Comparison of ENCODE assay signal across 28 cellular contexts in the genomic region with DNA sequence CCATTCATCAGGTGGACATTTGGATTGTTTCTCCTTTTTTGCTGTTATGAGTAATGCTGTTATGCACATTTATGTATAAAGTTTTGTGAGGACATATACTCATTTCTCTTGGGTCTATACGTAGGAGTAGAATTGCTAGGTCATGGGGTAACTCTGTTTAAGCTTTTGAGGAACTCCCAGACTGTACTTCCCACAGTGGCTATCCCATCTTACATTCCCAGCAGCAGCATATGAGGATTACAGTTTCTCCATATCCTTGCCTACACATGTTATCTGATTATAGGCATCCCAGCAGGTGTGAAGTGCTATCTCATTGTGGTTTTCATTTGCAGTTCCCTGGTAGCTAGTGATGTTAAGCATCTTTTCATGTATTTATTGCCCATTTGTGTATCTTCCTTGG.
"Had no signal": no experiment of that assay in that cellular context is flagged by ENCODE, and none has a peak within 500 bp of the region (broad histone marks: within the 10 kb centered on the region; RNA-seq: fewer than 3 reads in every experiment).

No MANE protein-coding gene starts in this region.

- H3K4me3 Mint-ChIP-seq: naive thymus-derived CD4-positive, alpha-beta T cell; natural killer cell; nephron; neural progenitor cell; stimulated activated effector memory CD8-positive, alpha-beta T cell treated with anti-CD3 and anti-CD28 coated beads, Interleukin-12 subunit alpha, Interleukin-12 subunit beta, amount 100 ng/mL, for 72 hours; stimulated activated naive B cell treated with anti-CD40 and anti-IgM and Interleukin-4, amounts not matched to agents 10 μg/mL and 1 μg/mL and 100 μg/mL, for 72 hours had no signal

- DNase-seq: naive thymus-derived CD4-positive, alpha-beta T cell; natural killer cell; occipital lobe; ovary; posterior cingulate gyrus; psoas muscle; right cardiac atrium; right lobe of liver; sigmoid colon; small intestine; stimulated activated CD4-positive, alpha-beta T cell treated with anti-CD3 and anti-CD28 coated beads, Interleukin-15, amount 100 ng/mL, for 24 hours; stimulated activated CD4-positive, alpha-beta T cell treated with anti-CD3 and anti-CD28 coated beads, Interleukin-2, amount 100 ng/mL, for 24 hours; stimulated activated CD4-positive, alpha-beta T cell treated with anti-CD3 and anti-CD28 coated beads, Interleukin-2, amount 100 ng/mL, for 48 hours; stimulated activated CD4-positive, alpha-beta T cell treated with anti-CD3 and anti-CD28 coated beads, Interleukin-4, amount 100 ng/mL, for 24 hours; stimulated activated naive B cell treated with anti-CD40 and anti-IgM and Interleukin-4, amounts not matched to agents 10 μg/mL and 1 μg/mL and 100 μg/mL, for 72 hours; stimulated activated naive CD4-positive, alpha-beta T cell treated with Interleukin-2 at 50 U/mL for 16 hours; stomach; thyroid gland; trophoblast cell; upper lobe of left lung; uterus had no signal

- H3K27ac ChIP-seq: neural progenitor cell, ovary, parathyroid adenoma, psoas muscle, right lobe of liver, sigmoid colon, stomach, thoracic aorta, thyroid gland, tibial nerve, upper lobe of left lung, uterus had no signal

- H3K27me3 ChIP-seq: neural progenitor cell, ovary, right lobe of liver, sigmoid colon, stomach, thyroid gland, tibial nerve, upper lobe of left lung, uterus had no signal

- H3K36me3 Mint-ChIP-seq: natural killer cell had no signal

- H3K9me3 Mint-ChIP-seq: naive thymus-derived CD4-positive, alpha-beta T cell; natural killer cell; nephron; neural progenitor cell; stimulated activated effector memory CD8-positive, alpha-beta T cell treated with anti-CD3 and anti-CD28 coated beads, Interleukin-12 subunit alpha, Interleukin-12 subunit beta, amount 100 ng/mL, for 72 hours; stimulated activated naive B cell treated with anti-CD40 and anti-IgM and Interleukin-4, amounts not matched to agents 10 μg/mL and 1 μg/mL and 100 μg/mL, for 72 hours had no signal

- ATAC-seq: naive thymus-derived CD4-positive, alpha-beta T cell; natural killer cell; psoas muscle; right cardiac atrium; right lobe of liver; stimulated activated effector memory CD8-positive, alpha-beta T cell treated with anti-CD3 and anti-CD28 coated beads, Interleukin-12 subunit alpha, Interleukin-12 subunit beta, amount 100 ng/mL, for 72 hours; stimulated activated naive B cell treated with anti-CD40 and anti-IgM and Interleukin-4, amounts not matched to agents 10 μg/mL and 1 μg/mL and 100 μg/mL, for 72 hours had no signal

- H3K4me1 ChIP-seq: neural progenitor cell, parathyroid adenoma had no signal

- H3K27ac Mint-ChIP-seq: natural killer cell; nephron; neural progenitor cell; progenitor cell of endocrine pancreas; stimulated activated effector memory CD8-positive, alpha-beta T cell treated with anti-CD3 and anti-CD28 coated beads, Interleukin-12 subunit alpha, Interleukin-12 subunit beta, amount 100 ng/mL, for 72 hours; stimulated activated naive B cell treated with anti-CD40 and anti-IgM and Interleukin-4, amounts not matched to agents 10 μg/mL and 1 μg/mL and 100 μg/mL, for 72 hours had no signal

- H3K27me3 Mint-ChIP-seq: naive thymus-derived CD4-positive, alpha-beta T cell; progenitor cell of endocrine pancreas; stimulated activated naive B cell treated with anti-CD40 and anti-IgM and Interleukin-4, amounts not matched to agents 10 μg/mL and 1 μg/mL and 100 μg/mL, for 72 hours had no signal

- H3K9me3 ChIP-seq: ovary, psoas muscle, right lobe of liver, sigmoid colon, stomach, thoracic aorta, thyroid gland, upper lobe of left lung, uterus had no signal

- H3K4me3 ChIP-seq: neural progenitor cell, ovary, psoas muscle, right lobe of liver, sigmoid colon, stomach, thoracic aorta, thyroid gland, tibial nerve, upper lobe of left lung, uterus had no signal

- H3K4me1 Mint-ChIP-seq: natural killer cell had no signal

- H3K36me3 ChIP-seq: neural progenitor cell, ovary, right lobe of liver, uterus had no signal
